In the genomic region with DNA sequence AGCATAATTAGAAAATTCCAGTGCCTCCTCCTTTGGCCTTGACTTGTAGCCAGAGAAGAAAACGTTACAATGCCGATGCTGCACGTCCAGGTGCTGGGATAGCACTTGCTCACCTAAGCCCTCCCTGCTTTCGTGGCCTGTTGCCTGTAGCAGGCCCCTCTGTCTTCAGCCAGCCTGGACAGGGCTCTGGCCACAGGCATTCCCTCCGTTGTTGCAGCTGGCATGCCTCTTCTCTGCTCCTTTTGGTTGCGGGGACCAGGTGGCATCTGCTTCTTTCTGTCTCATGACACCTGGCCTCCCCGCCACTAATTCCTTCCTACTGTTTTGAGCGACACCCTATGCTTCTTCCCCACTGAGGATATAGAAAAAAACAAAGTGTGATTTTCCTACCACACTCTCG, we compare ENCODE assay signal across 23 cellular contexts. TPM values are rescaled to one million over a fixed set of nuclear protein-coding genes. Genes with fewer than 3 reads are reported as not detected.
DNase-seq lines count a peak whose midpoint lies in the region; ATAC-seq and TF ChIP-seq lines count a peak whose summit lies in the region.
"Had no signal": no experiment of that assay in that cellular context is flagged by ENCODE, and none has a peak within 500 bp of the region (broad histone marks: within the 10 kb centered on the region; RNA-seq: fewer than 3 reads in every experiment).

No MANE protein-coding gene starts in this region.

- H3K79me2 ChIP-seq in Karpas-422 (ENCODE audit: low read length) (no peaks in the 10 kb centered on the region), trophoblast cell (ENCODE audit: control insufficient read depth, insufficient read depth, low read length, poor library complexity) (no peaks in the 10 kb centered on the region)

- H3K4ac ChIP-seq in trophoblast cell (ENCODE audit: low read depth, low read length): no peak overlapping the region

- TF ChIP-seq CTCF in Caco-2 (IDR thresholded peaks at IDR 0.05; ENCODE audit: insufficient read depth in 1 of 2, low read depth in 1 of 2, low read length in 1 of 2, severe bottlenecking in 1 of 2, unreplicated experiment in 1 of 2) (no peak), activated B cell treated with CpG ODN at 0.5 μM for 24 hours (IDR thresholded peaks at IDR 0.05) (no peak), gastroesophageal sphincter (IDR thresholded peaks at IDR 0.05) (no peak)

- peaks cover 18% of the 10 kb centered on the region for H3K79me1 ChIP-seq in trophoblast cell (ENCODE audit: low read length)

- H3K27ac ChIP-seq in Karpas-422 (ENCODE audit: low read length) (no peak overlapping the region), trophoblast cell (ENCODE audit: low read depth, low read length) (no peak overlapping the region), gastroesophageal sphincter (no peak overlapping the region)
- H3K27ac ChIP-seq: BLaER1, HL-60 had no signal

- H3K27ac Mint-ChIP-seq in Caco-2 (ENCODE audit: unreplicated experiment) (peak overlapping the region; percentile 16), activated B cell treated with CpG ODN at 0.5 μM for 24 hours (peak overlapping the region; percentile 20)
- no peak overlapping the region for H3K27ac Mint-ChIP-seq in activated naive CD8-positive, alpha-beta T cell treated with anti-CD3 and anti-CD28 coated beads for 36 hours
- H3K27ac Mint-ChIP-seq: CD4-positive, alpha-beta T cell; GM23338 had no signal

- no peak overlapping the region for H2AK5ac ChIP-seq in trophoblast cell (ENCODE audit: low read length)

- POLR2A ChIA-PET in Caco-2 (lab: Charles Lee) (no interaction called here), activated B cell treated with CpG ODN at 0.5 μM for 24 hours (lab: Charles Lee) (interaction anchor here (1.3 to 2.6 kb wide), 3 partner anchors 23 to 54 kb away, joined by 3 to 8 read pairs (median 7); a partner anchor contains a TSS)

- peak overlapping the region; percentile 51 for H2BK12ac ChIP-seq in trophoblast cell (ENCODE audit: low read length)

- CTCF ChIA-PET in Caco-2 (lab: Charles Lee): no interaction called here
- CTCF ChIA-PET in activated B cell treated with CpG ODN at 0.5 μM for 24 hours (lab: Charles Lee): interaction anchor here (4.3 kb wide), 1 partner anchor 11 kb away, joined by 20 read pairs; no protein-coding TSS in a partner anchor

- TF ChIP-seq EP300 in gastroesophageal sphincter (IDR thresholded peaks at IDR 0.05): no peak

- H3K4me2 ChIP-seq in Karpas-422 (ENCODE audit: low read depth, low read length, poor library complexity, severe bottlenecking) (no peak overlapping the region), trophoblast cell (ENCODE audit: low read length) (no peak overlapping the region)
- H3K4me2 ChIP-seq: BLaER1, GM23338 had no signal

- intact Hi-C loops in Caco-2 (cut with micrococcal nuclease; ENCODE audit: unreplicated experiment): loop anchor here (5.0 kb wide), 2 partner anchors 57 to 108 kb away; a partner anchor contains a TSS
- intact Hi-C loops in activated B cell treated with CpG ODN at 0.5 μM for 24 hours (cut with micrococcal nuclease): no loop called here

- H3K4me1 Mint-ChIP-seq in Caco-2 (ENCODE audit: low read depth, unreplicated experiment): peaks cover 7% of the 10 kb centered on the region
- H3K4me1 Mint-ChIP-seq in activated B cell treated with CpG ODN at 0.5 μM for 24 hours: peaks cover 51% of the 10 kb centered on the region
- H3K4me1 Mint-ChIP-seq in activated naive CD8-positive, alpha-beta T cell treated with anti-CD3 and anti-CD28 coated beads for 36 hours: peaks cover 2% of the 10 kb centered on the region
- H3K4me1 Mint-ChIP-seq: GM23338 had no signal

- H3K9me3 Mint-ChIP-seq in Caco-2 (ENCODE audit: unreplicated experiment) (peaks cover 9% of the 10 kb centered on the region), activated B cell treated with CpG ODN at 0.5 μM for 24 hours (peaks cover 5% of the 10 kb centered on the region)
- H3K9me3 Mint-ChIP-seq in activated naive CD8-positive, alpha-beta T cell treated with anti-CD3 and anti-CD28 coated beads for 36 hours: no peaks in the 10 kb centered on the region
- H3K9me3 Mint-ChIP-seq: CD4-positive, alpha-beta T cell; GM23338 had no signal

- H3K23ac ChIP-seq in trophoblast cell (ENCODE audit: low read length): no peak overlapping the region

- H2AFZ ChIP-seq in Karpas-422 (ENCODE audit: low read length): no peak overlapping the region
- H2AFZ ChIP-seq in trophoblast cell (ENCODE audit: insufficient read depth, low read length, poor library complexity): no peak overlapping the region
- H2AFZ ChIP-seq: GM23338 had no signal

- H2BK120ac ChIP-seq in trophoblast cell (ENCODE audit: insufficient read depth, low read length, poor library complexity): no peak overlapping the region

- TF ChIP-seq POLR2A in gastroesophageal sphincter (IDR thresholded peaks at IDR 0.05): no peak

- ATAC-seq in activated B cell treated with CpG ODN at 0.5 μM for 24 hours (ENCODE audit: low read depth): no peak
- ATAC-seq in gastroesophageal sphincter: no peak
- ATAC-seq: GM12878, GM23338, HepG2, Panc1 had no signal

- H3K36me3 Mint-ChIP-seq in Caco-2 (ENCODE audit: insufficient read depth, unreplicated experiment) (peaks cover 47% of the 10 kb centered on the region), activated B cell treated with CpG ODN at 0.5 μM for 24 hours (ENCODE audit: low read depth) (peaks cover 74% of the 10 kb centered on the region)
- peaks cover 6% of the 10 kb centered on the region for H3K36me3 Mint-ChIP-seq in activated naive CD8-positive, alpha-beta T cell treated with anti-CD3 and anti-CD28 coated beads for 36 hours

- H3K9me3 ChIP-seq in Caco-2 (peaks cover 51% of the 10 kb centered on the region), Karpas-422 (ENCODE audit: low read length) (no peaks in the 10 kb centered on the region), trophoblast cell (ENCODE audit: insufficient read depth, low read depth, low read length) (peaks cover 7% of the 10 kb centered on the region), gastroesophageal sphincter (no peaks in the 10 kb centered on the region)

- no CpG with 5 or more reads among the region's 9 CpGs for WGBS in trophoblast cell (ENCODE audit: extremely low coverage, insufficient coverage, insufficient read length)
- WGBS in gastroesophageal sphincter (ENCODE audit: low coverage in 1 of 2), 2 donors: 89 to 91% methylated on average over 9 of the region's 9 CpGs

- H2BK5ac ChIP-seq in trophoblast cell (ENCODE audit: low read depth, low read length, poor library complexity): no peak overlapping the region

- no peaks in the 10 kb centered on the region for H3K27me3 Mint-ChIP-seq in Caco-2 (ENCODE audit: insufficient read depth, unreplicated experiment)
- no peaks in the 10 kb centered on the region for H3K27me3 Mint-ChIP-seq in activated B cell treated with CpG ODN at 0.5 μM for 24 hours
- H3K27me3 Mint-ChIP-seq in activated naive CD8-positive, alpha-beta T cell treated with anti-CD3 and anti-CD28 coated beads for 36 hours: no peaks in the 10 kb centered on the region
- H3K27me3 Mint-ChIP-seq: CD4-positive, alpha-beta T cell had no signal

- H3K4me1 ChIP-seq in Caco-2 (peaks cover 29% of the 10 kb centered on the region), Karpas-422 (ENCODE audit: low read length) (peaks cover 35% of the 10 kb centered on the region), trophoblast cell (ENCODE audit: control insufficient read depth in 1 of 2, insufficient read depth in 2 of 2, low read length in 2 of 2) (peaks cover 9 to 13% of the 10 kb centered on the region in 2 experiments), gastroesophageal sphincter (no peaks in the 10 kb centered on the region)

- H4K8ac ChIP-seq in trophoblast cell (ENCODE audit: low read depth, low read length): no peak overlapping the region

- no peak overlapping the region for H3K14ac ChIP-seq in trophoblast cell (ENCODE audit: low read length)

- no peak overlapping the region for H3K4me3 Mint-ChIP-seq in Caco-2 (ENCODE audit: unreplicated experiment)
- no peak overlapping the region for H3K4me3 Mint-ChIP-seq in activated B cell treated with CpG ODN at 0.5 μM for 24 hours
- H3K4me3 Mint-ChIP-seq in activated naive CD8-positive, alpha-beta T cell treated with anti-CD3 and anti-CD28 coated beads for 36 hours: no peak overlapping the region
- H3K4me3 Mint-ChIP-seq: CD4-positive, alpha-beta T cell; GM23338 had no signal

- no peaks in the 10 kb centered on the region for H3K9me2 ChIP-seq in Karpas-422 (replicated peaks; ENCODE audit: insufficient read depth, low read length)

- no peaks in the 10 kb centered on the region for H3K27me3 ChIP-seq in Caco-2 (replicated peaks; ENCODE audit: control insufficient read depth, insufficient read depth, low read length)
- H3K27me3 ChIP-seq in Karpas-422 (ENCODE audit: low read length): no peaks in the 10 kb centered on the region
- H3K27me3 ChIP-seq in trophoblast cell (ENCODE audit: insufficient read depth, low read length): no peaks in the 10 kb centered on the region
- no peaks in the 10 kb centered on the region for H3K27me3 ChIP-seq in gastroesophageal sphincter
- H3K27me3 ChIP-seq: BLaER1 had no signal

- H4K12ac ChIP-seq in trophoblast cell (ENCODE audit: low read depth, low read length): no peak overlapping the region

- peak overlapping the region; percentile 42 for H4K91ac ChIP-seq in trophoblast cell (ENCODE audit: low read depth, low read length)

- H4K20me1 ChIP-seq in Karpas-422 (ENCODE audit: insufficient read depth, low read depth, low read length): no peaks in the 10 kb centered on the region
- H4K20me1 ChIP-seq: BLaER1 had no signal

- H3K36me3 ChIP-seq in Caco-2 (ENCODE audit: control insufficient read depth, insufficient read depth, low read length): peaks cover 15% of the 10 kb centered on the region
- no peaks in the 10 kb centered on the region for H3K36me3 ChIP-seq in Karpas-422 (ENCODE audit: insufficient read depth, low read length)
- peaks cover 26 to 37% of the 10 kb centered on the region in 2 experiments for H3K36me3 ChIP-seq in trophoblast cell (ENCODE audit: control insufficient read depth in 1 of 2, insufficient read depth in 2 of 2, low read length in 2 of 2)
- H3K36me3 ChIP-seq in gastroesophageal sphincter: peaks cover 0 to 66% of the 10 kb centered on the region in 2 donors

- no TSS peak for BruUV-seq in Caco-2 (replicated peaks; lab: Mats Ljungman, UMichigan)

- DNase-seq in Caco-2: no peak
- peak; percentile 23 for DNase-seq in Karpas-422
- no peak for DNase-seq in activated B cell treated with CpG ODN at 0.5 μM for 24 hours
- DNase-seq in trophoblast cell: no peak
- no peak for DNase-seq in T-helper 9 cell
- DNase-seq in activated naive CD8-positive, alpha-beta T cell treated with anti-CD3 and anti-CD28 coated beads for 36 hours: no peak
- DNase-seq: CD4-positive, alpha-beta T cell; COR-L47; DMS 273 treated with DMSO at 0.1 percent for 48 hours; DMS79 treated with DMSO at 0.1 percent for 48 hours; HCEC 1CT; KBM-7; NCI-H1092; NCI-H1436; NCI-H187 treated with DMSO at 0.1 percent for 48 hours; NCI-H446 treated with DMSO at 0.1 percent for 48 hours had no signal

- no peak overlapping the region for H3K4me3 ChIP-seq in Caco-2 (ENCODE audit: low read depth, low read length)
- H3K4me3 ChIP-seq in Karpas-422 (ENCODE audit: low read length): no peak overlapping the region
- H3K4me3 ChIP-seq in trophoblast cell (ENCODE audit: low read depth, low read length): no peak overlapping the region
- H3K4me3 ChIP-seq in gastroesophageal sphincter: no peak overlapping the region
- H3K4me3 ChIP-seq: BLaER1, GM12878, GM23338 had no signal

- H3K9ac ChIP-seq in Karpas-422 (ENCODE audit: low read length): no peak overlapping the region
- H3K9ac ChIP-seq in trophoblast cell (ENCODE audit: low read length): no peak overlapping the region
- H3K9ac ChIP-seq: BLaER1 had no signal

- no peak overlapping the region for H3K18ac ChIP-seq in trophoblast cell (ENCODE audit: low read length)

RNA-seq across cellular contexts. Expression of a gene that starts 54.6 kb away (rescaled TPM):
- total RNA-seq in Caco-2 (2022): 21.6 and 23.3 TPM in 2 replicates
- 13.8 and 15.9 TPM in 2 replicates for total RNA-seq in Karpas-422 (2014; rRNA removed; shearing (Covaris generic); ENCODE audit: low replicate concordance)
- 55.4 and 65.6 TPM in 2 replicates for total RNA-seq in activated B cell treated with CpG ODN at 0.5 μM for 24 hours
- polyA plus RNA-seq in trophoblast cell (2013): 21.7 and 22.7 TPM in 2 replicates
- total RNA-seq in activated naive CD8-positive, alpha-beta T cell treated with anti-CD3 and anti-CD28 coated beads for 36 hours: 10 to 100 TPM; 15.2 to 17.4 TPM
- 10 to 100 TPM; 31.0 to 54.8 (median 48.4) TPM for total RNA-seq in gastroesophageal sphincter
